ENCODE assay signal across 10 cellular contexts in the genomic region with DNA sequence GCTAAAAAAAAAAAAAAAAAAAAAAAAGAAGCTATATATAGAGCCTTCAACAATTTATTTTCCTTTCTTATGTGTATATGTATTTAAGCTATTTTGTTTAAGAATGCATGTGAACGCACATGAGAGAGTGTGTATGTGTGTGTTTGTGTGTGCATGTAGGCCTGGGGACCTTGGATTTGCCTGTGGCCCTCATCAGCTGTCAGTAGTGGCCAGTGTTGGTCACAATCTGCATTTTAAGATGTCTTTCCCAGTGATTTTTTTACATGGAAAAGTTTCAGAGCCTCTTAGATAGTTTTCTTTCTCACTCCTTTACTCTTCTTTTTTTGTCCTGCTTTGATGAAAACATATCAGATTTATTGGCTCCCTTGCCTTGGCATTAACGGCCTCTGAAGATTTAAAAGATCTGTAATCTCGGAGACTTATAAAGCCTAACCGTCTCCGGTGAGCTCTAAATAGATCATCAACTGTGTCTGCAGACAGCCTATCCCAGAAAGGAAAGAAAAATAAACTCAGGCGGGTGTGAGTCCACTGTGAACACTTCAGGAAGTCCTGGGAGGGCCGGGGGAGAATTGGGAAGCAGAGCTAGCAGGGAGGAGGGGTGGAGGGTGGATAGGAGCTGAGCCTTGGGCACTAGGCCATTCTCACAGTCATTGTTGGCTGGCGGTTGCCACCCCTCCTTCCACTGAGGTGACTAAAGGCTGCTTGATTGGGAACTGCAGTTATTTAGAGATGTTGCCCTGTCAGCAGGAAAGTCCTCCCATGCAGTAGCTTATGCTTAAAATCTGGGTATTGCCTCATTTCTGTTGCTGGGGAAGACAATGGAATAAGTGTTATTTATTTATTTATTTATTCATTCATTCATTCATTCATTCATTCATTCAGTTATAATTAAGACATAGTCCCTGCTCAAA.
A peak's percentile ranks its signal among the peaks of the same experiment; 100 is the strongest.
DNase-seq lines count a peak whose midpoint lies in the region; FAIRE-seq and TF ChIP-seq lines count a peak whose summit lies in the region.
"Had no signal": no experiment of that assay in that cellular context is flagged by ENCODE, and none has a peak within 500 bp of the region (broad histone marks: within the 10 kb centered on the region; RNA-seq: fewer than 3 reads in every experiment).

No MANE protein-coding gene starts in this region.

- H3K27me3 ChIP-seq in layer of hippocampus (ENCODE audit: control insufficient read depth, insufficient read depth, low read length): no peaks in the 10 kb centered on the region
- no peaks in the 10 kb centered on the region for H3K27me3 ChIP-seq in H9 (ENCODE audit: insufficient read depth, low read length)

- DNase-seq in cerebellar nuclear complex (lab: John Stamatoyannopoulos, UW): peak; percentile 13 to 27
- DNase-seq in smooth muscle cell of the brain vasculature (ENCODE audit: low read depth, low spot score): peak; percentile 62
- no peak for DNase-seq in D721Med (ENCODE audit: insufficient read length, low spot score)
- DNase-seq in NCI-H1694 (lab: John Stamatoyannopoulos, UW): no peak
- no peak for DNase-seq in activated CD4-positive, CD25-positive, alpha-beta regulatory T cell treated with anti-CD3 and anti-CD28 coated beads, Interleukin-2, amount 50 U/mL, for 72 hours
- DNase-seq in H9: no peak
- DNase-seq: stimulated activated CD4-positive, alpha-beta T cell treated with anti-CD3 and anti-CD28 coated beads, Interleukin-2, amount 100 ng/mL, for 48 hours had no signal

- H3K36me3 ChIP-seq in HEK293 (ENCODE audit: control insufficient read depth in 2 of 2, insufficient read depth in 1 of 2, low read length in 2 of 2): peaks cover 0 to 7% of the 10 kb centered on the region in 2 experiments; a peak in 2 of 3 replicates

- H3K9ac ChIP-seq in H9 (ENCODE audit: extremely low read depth, insufficient read length, low read length): no peak overlapping the region

- H3K4me3 ChIP-seq in HEK293 (ENCODE audit: low read depth, low read length): no peak overlapping the region

- H2BK20ac ChIP-seq in H9 (ENCODE audit: low read depth, low read length, poor library complexity, severe bottlenecking): no peak overlapping the region

- WGBS in H9 (ENCODE audit: extremely low coverage, insufficient read length, low lambda C conversion rate): no CpG with 5 or more reads among the region's 8 CpGs

- H3K27ac ChIP-seq in HEK293 (ENCODE audit: extremely low read depth, low read depth, low read length): peak overlapping the region; percentile 51
- peak overlapping the region; percentile 66 for H3K27ac ChIP-seq in layer of hippocampus (ENCODE audit: low read depth, low read length)
- H3K27ac ChIP-seq in H9 (ENCODE audit: insufficient read length, low read depth, low read length): no peak overlapping the region

- H2BK120ac ChIP-seq in H9 (ENCODE audit: low read depth, low read length, poor library complexity, severe bottlenecking): no peak overlapping the region

- H3K23ac ChIP-seq in H9 (ENCODE audit: insufficient read length, low read depth, low read length): no peak overlapping the region

- peaks cover 0 to 25% (median 0%) of the 10 kb centered on the region in 3 experiments; a peak in 5 of 7 replicates for H3K36me3 Mint-ChIP-seq in H9 (ENCODE audit: insufficient read depth in 1 of 3, low read depth in 3 of 3)

- H2BK5ac ChIP-seq in H9 (ENCODE audit: insufficient read length, low read length): no peak overlapping the region

- H3K18ac ChIP-seq in H9 (ENCODE audit: insufficient read length, low read depth, low read length): no peak overlapping the region

- H3K4ac ChIP-seq in H9 (ENCODE audit: low read depth, low read length): no peak overlapping the region

- no peak overlapping the region for H3K4me2 ChIP-seq in H9 (ENCODE audit: insufficient read depth, insufficient read length, low read length)

- H4K91ac ChIP-seq in H9 (ENCODE audit: insufficient read length, low read depth, low read length): no peak overlapping the region

- H2BK12ac ChIP-seq in H9 (ENCODE audit: insufficient read length, low read depth, low read length): no peak overlapping the region

- peaks cover 7 to 11% of the 10 kb centered on the region in 2 experiments; a peak in 3 of 4 replicates for H3K4me1 Mint-ChIP-seq in H9

- no peak overlapping the region for H3K27ac Mint-ChIP-seq in H9
- H3K27ac Mint-ChIP-seq: activated T-helper 1 cell treated with anti-CD3 and anti-CD28 coated beads, Interleukin-12 subunit alpha, Interleukin-12 subunit beta, Interleukin-2, Interleukin-4 antibody, amounts not matched to agents 30 ng/mL and 10 ng/mL and 1 ng/mL, durations not matched to agents 14 hours and 24 hours and 36 hours had no signal

- no peak overlapping the region for H3K14ac ChIP-seq in H9 (ENCODE audit: insufficient read depth, low read length)

- H3K9me3 ChIP-seq in HEK293 (ENCODE audit: control insufficient read depth, insufficient read depth, low read depth, low read length): no peaks in the 10 kb centered on the region
- H3K9me3 ChIP-seq in H9 (ENCODE audit: control insufficient read depth, low read depth, low read length): no peaks in the 10 kb centered on the region

- POLR2A ChIA-PET in HEK293 (lab: Yijun Ruan, JAX): interaction anchor here (0.7 kb wide), 1 partner anchor 250 kb away, joined by 8 read pairs; no protein-coding TSS in a partner anchor

- H3K27me3 Mint-ChIP-seq in H9 (ENCODE audit: low read depth): no peaks in the 10 kb centered on the region

- no peak overlapping the region for H2AFZ ChIP-seq in H9 (ENCODE audit: low read length)

- H3K4me1 ChIP-seq in HEK293 (ENCODE audit: control insufficient read depth, insufficient read depth, low read length): no peaks in the 10 kb centered on the region
- no peaks in the 10 kb centered on the region for H3K4me1 ChIP-seq in H9 (ENCODE audit: insufficient read depth, low read length)

- H2BK15ac ChIP-seq in H9 (ENCODE audit: low read depth, low read length): no peak overlapping the region

- no peak overlapping the region for H4K5ac ChIP-seq in H9 (ENCODE audit: insufficient read length, low read depth, low read length)

- H4K8ac ChIP-seq in H9 (replicated peaks; ENCODE audit: insufficient read length, low read depth, low read length): no peak overlapping the region

- H3K79me2 ChIP-seq in H9 (ENCODE audit: insufficient read depth, low read length): no peaks in the 10 kb centered on the region

- FAIRE-seq in D721Med (lab: Jason Lieb, UNC): no peak

- H3K79me1 ChIP-seq in H9 (ENCODE audit: insufficient read depth, low read depth, low read length, poor library complexity, severe bottlenecking): no peaks in the 10 kb centered on the region

- CTCF ChIA-PET in HEK293 (lab: Yijun Ruan, JAX): interaction anchor here (0.6 to 1.0 kb wide), 4 partner anchors 23 to 140 kb away, joined by 3 read pairs; no protein-coding TSS in a partner anchor

- H3K9me3 Mint-ChIP-seq in H9: no peaks in the 10 kb centered on the region
- H3K9me3 Mint-ChIP-seq: activated T-helper 1 cell treated with anti-CD3 and anti-CD28 coated beads, Interleukin-12 subunit alpha, Interleukin-12 subunit beta, Interleukin-2, Interleukin-4 antibody, amounts not matched to agents 30 ng/mL and 10 ng/mL and 1 ng/mL, durations not matched to agents 14 hours and 24 hours and 36 hours had no signal

- no peak overlapping the region for H3T11ph ChIP-seq in H9 (ENCODE audit: low read length)

- H3K56ac ChIP-seq in H9 (ENCODE audit: insufficient read length, low read depth, low read length): no peak overlapping the region

- H3K4me3 Mint-ChIP-seq in H9: no peak overlapping the region
- H3K4me3 Mint-ChIP-seq: activated T-helper 1 cell treated with anti-CD3 and anti-CD28 coated beads, Interleukin-12 subunit alpha, Interleukin-12 subunit beta, Interleukin-2, Interleukin-4 antibody, amounts not matched to agents 30 ng/mL and 10 ng/mL and 1 ng/mL, durations not matched to agents 14 hours and 24 hours and 36 hours had no signal

- no peaks in the 10 kb centered on the region for H3K23me2 ChIP-seq in H9 (ENCODE audit: insufficient read length, low read depth, low read length, poor library complexity, severe bottlenecking)

- H4K20me1 ChIP-seq in H9 (ENCODE audit: control insufficient read depth, insufficient read depth, insufficient read length): no peaks in the 10 kb centered on the region

- no peak overlapping the region for H2AK5ac ChIP-seq in H9 (ENCODE audit: insufficient read length, low read length)

- TF ChIP-seq CTCF in HEK293 (tag by site-specific recombination; IDR thresholded peaks at IDR 0.05): no peak
- TF ChIP-seq CTCF in D721Med (IDR thresholded peaks at IDR 0.05; ENCODE audit: insufficient read depth, missing control alignments): no peak
- no peak for TF ChIP-seq CTCF in H9 (conservative IDR thresholded peaks at IDR 0.05)

TF ChIP-seq in HEK293, 187 proteins besides CTCF, POLR2A, EP300 and RAD21 (continues in another document):
- TF ChIP-seq KLF8 (tag by site-specific recombination; IDR thresholded peaks at IDR 0.05): no peak
- TF ChIP-seq SETDB1 (IDR thresholded peaks at IDR 0.05; ENCODE audit: insufficient read length, low read length): no peak
- TF ChIP-seq, protein P1, sequence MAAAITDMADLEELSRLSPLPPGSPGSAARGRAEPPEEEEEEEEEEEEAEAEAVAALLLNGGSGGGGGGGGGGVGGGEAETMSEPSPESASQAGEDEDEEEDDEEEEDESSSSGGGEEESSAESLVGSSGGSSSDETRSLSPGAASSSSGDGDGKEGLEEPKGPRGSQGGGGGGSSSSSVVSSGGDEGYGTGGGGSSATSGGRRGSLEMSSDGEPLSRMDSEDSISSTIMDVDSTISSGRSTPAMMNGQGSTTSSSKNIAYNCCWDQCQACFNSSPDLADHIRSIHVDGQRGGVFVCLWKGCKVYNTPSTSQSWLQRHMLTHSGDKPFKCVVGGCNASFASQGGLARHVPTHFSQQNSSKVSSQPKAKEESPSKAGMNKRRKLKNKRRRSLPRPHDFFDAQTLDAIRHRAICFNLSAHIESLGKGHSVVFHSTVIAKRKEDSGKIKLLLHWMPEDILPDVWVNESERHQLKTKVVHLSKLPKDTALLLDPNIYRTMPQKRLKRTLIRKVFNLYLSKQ (tag by site-specific recombination; IDR thresholded peaks at IDR 0.05; ENCODE audit: borderline replicate concordance): no peak
- no peak for TF ChIP-seq ZNF155 (tag by site-specific recombination; IDR thresholded peaks at IDR 0.05)
- TF ChIP-seq ZNF660 (tag by site-specific recombination; IDR thresholded peaks at IDR 0.05): 0 out of 2 replicates have a peak, but pooled peaks have one; percentile 42
- 0 out of 2 replicates have a peak, but pooled peaks have one; percentile 56 for TF ChIP-seq TRIM28 (IDR thresholded peaks at IDR 0.05; ENCODE audit: borderline replicate concordance, low read length)
- TF ChIP-seq ZNF16 (tag by site-specific recombination; IDR thresholded peaks at IDR 0.05; ENCODE audit: low read depth): no peak
- peak; percentile 61 for TF ChIP-seq ZIC2 (tag by site-specific recombination; IDR thresholded peaks at IDR 0.05)

Comparison
In these comparisons a context has a peak if more than half of its experiments do, and no peak if none do; other contexts are left out.
1. DNase-seq: peak in cerebellar nuclear complex (2 of 2) and smooth muscle cell of the brain vasculature (single experiment); none in D721Med (single experiment), NCI-H1694 (single experiment), activated CD4-positive, CD25-positive, alpha-beta regulatory T cell treated with anti-CD3 and anti-CD28 coated beads, Interleukin-2, amount 50 U/mL, for 72 hours (single experiment) and H9 (single experiment).